In the genomic region with DNA sequence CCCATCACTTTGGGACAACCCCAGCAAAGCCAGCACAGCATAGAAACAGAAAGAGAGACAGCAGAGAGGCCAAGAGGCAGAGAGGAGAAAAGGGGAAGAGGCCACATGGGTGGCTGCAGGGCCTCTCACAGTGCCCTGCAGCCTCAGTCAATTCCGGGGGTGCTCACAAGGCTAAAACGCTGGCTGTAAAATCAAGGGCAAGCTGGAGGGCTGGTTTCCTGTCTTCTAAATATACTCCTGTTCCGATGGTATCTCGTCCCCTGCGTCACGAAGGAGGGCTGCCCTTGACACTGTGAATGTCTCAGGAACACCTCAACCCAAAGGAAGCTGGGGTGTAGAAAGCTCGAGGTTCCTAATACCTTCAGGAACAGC, we compare ENCODE assay signal across 7 cellular contexts.
DNase-seq lines count a peak whose midpoint lies in the region; ATAC-seq and TF ChIP-seq lines count a peak whose summit lies in the region.

No MANE protein-coding gene starts in this region.

- POLR2A ChIA-PET in HEK293T (lab: Yijun Ruan, JAX), result no interaction called here

- peak; percentile 15 for DNase-seq in T follicular helper cell (ENCODE audit: low read depth)
- peak; percentile 72 for DNase-seq in activated naive CD8-positive, alpha-beta T cell treated with anti-CD3 and anti-CD28 coated beads, Interleukin-2, amount 50 U/mL, for 24 hours
- DNase-seq in stimulated activated CD4-positive, alpha-beta T cell treated with anti-CD3 and anti-CD28 coated beads, Interleukin-1b, Interleukin-23, amount 100 ng/mL, for 4 hours (ENCODE audit: low read depth in 2 of 2), result peak; percentile 9 to 40
- DNase-seq in HEK293T (ENCODE audit: extremely low spot score), result no peak
- DNase-seq in retina, result no peak

- peaks cover 82% of the 10 kb centered on the region for H3K4me1 Mint-ChIP-seq in activated naive CD8-positive, alpha-beta T cell treated with anti-CD3 and anti-CD28 coated beads, Interleukin-2, amount 50 U/mL, for 24 hours

- ATAC-seq in GM19025 (IDR thresholded peaks at IDR 0.05; ENCODE audit: low read depth, unreplicated experiment) (peak; percentile 55), HG03039 (IDR thresholded peaks at IDR 0.05; ENCODE audit: unreplicated experiment) (peak; percentile 65)
- ATAC-seq in activated naive CD8-positive, alpha-beta T cell treated with anti-CD3 and anti-CD28 coated beads, Interleukin-2, amount 50 U/mL, for 24 hours, result peak; percentile 88

- peaks cover 10% of the 10 kb centered on the region for H3K36me3 Mint-ChIP-seq in activated naive CD8-positive, alpha-beta T cell treated with anti-CD3 and anti-CD28 coated beads, Interleukin-2, amount 50 U/mL, for 24 hours (ENCODE audit: low read depth)

- peaks cover 9% of the 10 kb centered on the region for H3K9me3 Mint-ChIP-seq in activated naive CD8-positive, alpha-beta T cell treated with anti-CD3 and anti-CD28 coated beads, Interleukin-2, amount 50 U/mL, for 24 hours

- H3K27ac Mint-ChIP-seq in activated naive CD8-positive, alpha-beta T cell treated with anti-CD3 and anti-CD28 coated beads, Interleukin-2, amount 50 U/mL, for 24 hours, result peak overlapping the region; percentile 95

- CTCF ChIA-PET in HEK293T (lab: Yijun Ruan, JAX), result interaction anchor here (0.6 kb wide), 1 partner anchor 487 kb away, joined by 3 read pairs; no protein-coding TSS in a partner anchor

- no peaks in the 10 kb centered on the region for H3K27me3 Mint-ChIP-seq in activated naive CD8-positive, alpha-beta T cell treated with anti-CD3 and anti-CD28 coated beads, Interleukin-2, amount 50 U/mL, for 24 hours

- H3K4me3 Mint-ChIP-seq in activated naive CD8-positive, alpha-beta T cell treated with anti-CD3 and anti-CD28 coated beads, Interleukin-2, amount 50 U/mL, for 24 hours, result peak overlapping the region; percentile 72

TF ChIP-seq in HEK293T, 16 proteins besides CTCF, POLR2A, EP300 and RAD21:
- TF ChIP-seq L3MBTL2 (conservative IDR thresholded peaks at IDR 0.05) (no peak), ARNT (IDR thresholded peaks at IDR 0.05) (no peak), SP1 (IDR thresholded peaks at IDR 0.05) (no peak), NFRKB (IDR thresholded peaks at IDR 0.05) (no peak), ELF4 (IDR thresholded peaks at IDR 0.05) (no peak), CTBP1 (IDR thresholded peaks at IDR 0.05; ENCODE audit: borderline replicate concordance) (no peak), SUZ12 (IDR thresholded peaks at IDR 0.05) (no peak), BHLHE40 (IDR thresholded peaks at IDR 0.05; ENCODE audit: borderline replicate concordance) (no peak), ZNF384 (IDR thresholded peaks at IDR 0.05) (no peak)

Comparison
In these comparisons a context has a peak if more than half of its experiments do, and no peak if none do; other contexts are left out.
1. DNase-seq: peak in T follicular helper cell (single experiment), activated naive CD8-positive, alpha-beta T cell treated with anti-CD3 and anti-CD28 coated beads, Interleukin-2, amount 50 U/mL, for 24 hours (single experiment) and stimulated activated CD4-positive, alpha-beta T cell treated with anti-CD3 and anti-CD28 coated beads, Interleukin-1b, Interleukin-23, amount 100 ng/mL, for 4 hours (2 of 2); none in HEK293T (single experiment) and retina (single experiment).
2. Peak in every context shown above with its lines, with median percentiles within 50 percentile points of each other: ATAC-seq.